Comparison of ENCODE assay signal across 28 cellular contexts in the genomic region with DNA sequence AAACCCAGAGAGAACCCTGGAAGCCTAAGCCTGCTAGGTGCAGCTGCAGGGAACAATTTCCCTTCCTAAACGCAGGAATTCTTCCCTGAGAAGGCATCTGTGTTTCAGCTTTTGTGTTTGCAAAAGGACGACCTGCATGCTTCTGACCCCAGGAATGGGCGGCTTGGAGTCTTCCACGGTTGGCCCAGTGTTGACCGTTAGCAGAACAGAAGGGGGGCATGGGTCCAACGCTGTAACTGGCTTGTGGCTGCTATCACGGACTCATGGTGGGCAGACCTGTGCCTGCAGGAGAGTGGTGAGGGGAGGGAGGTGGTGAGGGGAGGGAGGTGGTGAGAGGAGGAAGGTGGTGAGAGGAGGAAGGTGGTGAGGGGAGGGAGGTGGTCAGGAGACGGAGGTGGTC.
"Had no signal": no experiment of that assay in that cellular context is flagged by ENCODE, and none has a peak within 500 bp of the region (broad histone marks: within the 10 kb centered on the region; RNA-seq: fewer than 3 reads in every experiment).

No MANE protein-coding gene starts in this region.

- H3K4me1 ChIP-seq: pancreas, psoas muscle, right lobe of liver, sigmoid colon, suprapubic skin, testis, tibial artery, transverse colon, upper lobe of right lung, vagina had no signal

- H3K27ac ChIP-seq: neutrophil, pancreas, psoas muscle, right lobe of liver, sigmoid colon, suprapubic skin, testis, tibial artery, transverse colon, upper lobe of right lung, vagina had no signal

- ATAC-seq: naive thymus-derived CD4-positive, alpha-beta T cell; natural killer cell; pancreas; psoas muscle; right cardiac atrium; right lobe of liver; stimulated activated memory B cell treated with anti-CD40 and anti-IgM and Interleukin-4, amounts not matched to agents 10 μg/mL and 1 μg/mL and 100 μg/mL, for 72 hours; stimulated activated naive CD8-positive, alpha-beta T cell treated with anti-CD3 and anti-CD28 coated beads, Interleukin-15, amount 100 ng/mL, for 72 hours; stimulated activated naive CD8-positive, alpha-beta T cell treated with anti-CD3 and anti-CD28 coated beads, Interleukin-15, Interleukin-2, amounts not matched to agents 100 U/mL and 50 U/mL, for 24 hours; upper lobe of right lung had no signal

- H3K4me1 Mint-ChIP-seq: natural killer cell; stimulated activated memory B cell treated with anti-CD40 and anti-IgM and Interleukin-4, amounts not matched to agents 10 μg/mL and 1 μg/mL and 100 μg/mL, for 72 hours; stimulated activated naive CD8-positive, alpha-beta T cell treated with anti-CD3 and anti-CD28 coated beads, Interleukin-15, amount 100 ng/mL, for 72 hours had no signal

- H3K36me3 Mint-ChIP-seq: naive thymus-derived CD4-positive, alpha-beta T cell; natural killer cell; stimulated activated memory B cell treated with anti-CD40 and anti-IgM and Interleukin-4, amounts not matched to agents 10 μg/mL and 1 μg/mL and 100 μg/mL, for 72 hours; type B pancreatic cell had no signal

- H3K4me3 Mint-ChIP-seq: naive thymus-derived CD4-positive, alpha-beta T cell; natural killer cell; nephron; stimulated activated memory B cell treated with anti-CD40 and anti-IgM and Interleukin-4, amounts not matched to agents 10 μg/mL and 1 μg/mL and 100 μg/mL, for 72 hours; stimulated activated naive CD8-positive, alpha-beta T cell treated with anti-CD3 and anti-CD28 coated beads, Interleukin-15, amount 100 ng/mL, for 72 hours; type B pancreatic cell had no signal

- H3K36me3 ChIP-seq: neutrophil, pancreas, right lobe of liver, sigmoid colon, suprapubic skin, tibial artery, transverse colon, upper lobe of right lung, vagina had no signal

- H3K27me3 ChIP-seq: neutrophil, right lobe of liver, testis, upper lobe of right lung, vagina had no signal

- H3K9me3 Mint-ChIP-seq: natural killer cell; nephron; stimulated activated naive CD8-positive, alpha-beta T cell treated with anti-CD3 and anti-CD28 coated beads, Interleukin-15, amount 100 ng/mL, for 72 hours; type B pancreatic cell had no signal

- H3K27ac Mint-ChIP-seq: naive thymus-derived CD4-positive, alpha-beta T cell; natural killer cell; nephron; progenitor cell of endocrine pancreas; stimulated activated memory B cell treated with anti-CD40 and anti-IgM and Interleukin-4, amounts not matched to agents 10 μg/mL and 1 μg/mL and 100 μg/mL, for 72 hours; stimulated activated naive CD8-positive, alpha-beta T cell treated with anti-CD3 and anti-CD28 coated beads, Interleukin-15, amount 100 ng/mL, for 72 hours; type B pancreatic cell had no signal

- DNase-seq: naive thymus-derived CD4-positive, alpha-beta T cell; natural killer cell; nucleus accumbens; pancreas; psoas muscle; right cardiac atrium; right lobe of liver; small intestine; stimulated activated CD4-positive, alpha-beta T cell treated with anti-CD3 and anti-CD28 coated beads, Interleukin-15, amount 100 ng/mL, for 24 hours; stimulated activated CD4-positive, alpha-beta T cell treated with anti-CD3 and anti-CD28 coated beads, Interleukin-2, amount 100 ng/mL, for 24 hours; stimulated activated CD4-positive, alpha-beta T cell treated with anti-CD3 and anti-CD28 coated beads, Interleukin-2, amount 100 ng/mL, for 48 hours; stimulated activated CD4-positive, alpha-beta T cell treated with anti-CD3 and anti-CD28 coated beads, Interleukin-4, amount 100 ng/mL, for 24 hours; stimulated activated naive CD4-positive, alpha-beta T cell; stimulated activated naive CD8-positive, alpha-beta T cell treated with anti-CD3 and anti-CD28 coated beads, Interleukin-15, amount 100 ng/mL, for 72 hours; stimulated activated naive CD8-positive, alpha-beta T cell treated with anti-CD3 and anti-CD28 coated beads, Interleukin-15, Interleukin-2, amounts not matched to agents 100 U/mL and 50 U/mL, for 24 hours; substantia nigra; testis; transverse colon; upper lobe of right lung had no signal

- H3K4me3 ChIP-seq: pancreas, psoas muscle, right lobe of liver, sigmoid colon, suprapubic skin, testis, tibial artery, transverse colon, upper lobe of right lung, vagina had no signal
